ENCODE assay signal across 8 cellular contexts in the genomic region with DNA sequence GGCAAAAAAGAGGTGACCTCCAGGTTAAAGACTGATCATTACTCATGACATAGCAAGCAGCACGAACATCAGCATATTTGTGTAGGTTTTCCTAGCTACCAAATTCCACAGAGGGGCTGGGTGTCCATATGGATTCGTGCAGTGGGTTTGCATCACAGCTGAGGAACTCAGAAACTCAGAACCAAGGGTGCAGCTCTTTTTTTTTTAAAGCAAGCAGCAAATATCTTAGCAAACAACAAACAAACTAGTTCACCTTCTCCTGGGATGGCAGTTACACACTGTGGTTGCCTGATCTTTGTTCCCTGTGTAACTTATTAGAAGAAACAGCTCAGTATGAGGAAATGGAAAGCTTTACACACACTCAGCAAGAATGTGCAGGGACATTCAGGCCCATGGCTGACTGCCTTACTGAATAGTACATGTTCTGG. TPM values are rescaled to one million over a fixed set of nuclear protein-coding genes. Genes with fewer than 3 reads are reported as not detected.
DNase-seq lines count a peak whose midpoint lies in the region; TF ChIP-seq lines count a peak whose summit lies in the region.

No MANE protein-coding gene starts in this region.

- H2AFZ ChIP-seq in GM23248 = no peak overlapping the region
- H2AFZ ChIP-seq in MM.1S (ENCODE audit: low read length) = no peak overlapping the region

- no peaks in the 10 kb centered on the region for H3K9me2 ChIP-seq in GM23248 (ENCODE audit: insufficient read depth)
- no peaks in the 10 kb centered on the region for H3K9me2 ChIP-seq in MM.1S (replicated peaks; ENCODE audit: insufficient read depth, low read length)

- peaks cover 42% of the 10 kb centered on the region for H3K4me1 Mint-ChIP-seq in progenitor cell of endocrine pancreas (ENCODE audit: low read depth)

- peaks cover under 1% of the 10 kb centered on the region for H3K27me3 Mint-ChIP-seq in progenitor cell of endocrine pancreas

- H3K4me2 ChIP-seq in GM23248 (ENCODE audit: unreplicated experiment) = peak overlapping the region; percentile 95
- no peak overlapping the region for H3K4me2 ChIP-seq in MM.1S (ENCODE audit: low read depth, low read length)

- peak overlapping the region; percentile 71 for H3K9ac ChIP-seq in GM23248
- H3K9ac ChIP-seq in MM.1S (ENCODE audit: low read length) = no peak overlapping the region

- no peaks in the 10 kb centered on the region for H3K9me3 Mint-ChIP-seq in progenitor cell of endocrine pancreas (ENCODE audit: low read depth)

- H3K36me3 Mint-ChIP-seq in progenitor cell of endocrine pancreas (ENCODE audit: insufficient read depth) = peaks cover 2% of the 10 kb centered on the region

- no peaks in the 10 kb centered on the region; the same call in 1 of the 2 replicates for H4K20me1 ChIP-seq in GM23248 (ENCODE audit: insufficient read depth)
- no peaks in the 10 kb centered on the region for H4K20me1 ChIP-seq in MM.1S (ENCODE audit: insufficient read depth, low read length)

- TF ChIP-seq CTCF in epithelial cell of proximal tubule (conservative IDR thresholded peaks at IDR 0.05; ENCODE audit: low read depth, low read length) = no peak
- no peak for TF ChIP-seq CTCF in progenitor cell of endocrine pancreas (IDR thresholded peaks at IDR 0.05; ENCODE audit: unreplicated experiment)
- no peak for TF ChIP-seq CTCF in MM.1S (IDR thresholded peaks at IDR 0.05; ENCODE audit: low read length)
- TF ChIP-seq CTCF in BE2C (IDR thresholded peaks at IDR 0.05; ENCODE audit: low read depth, low read length) = no peak

- H3K9me3 ChIP-seq in GM23248 (ENCODE audit: low read depth) (no peaks in the 10 kb centered on the region), MM.1S (replicated peaks; ENCODE audit: insufficient read depth, low read length) (no peaks in the 10 kb centered on the region), BE2C (no peaks in the 10 kb centered on the region)

- intact Hi-C loops in posterior cingulate gyrus (cut with DNase I) = loop anchor here (5.0 kb wide), 1 partner anchor 37 kb away; no protein-coding TSS in a partner anchor

- H3K36me3 ChIP-seq in GM23248 (ENCODE audit: low read depth) = no peaks in the 10 kb centered on the region
- no peaks in the 10 kb centered on the region; the same call in 1 of the 2 replicates for H3K36me3 ChIP-seq in MM.1S (replicated peaks; ENCODE audit: insufficient read depth, low read length)
- no peaks in the 10 kb centered on the region for H3K36me3 ChIP-seq in BE2C

- WGBS in GM23248 (ENCODE audit: low coverage in 1 of 2, low lambda C conversion rate in 2 of 2, missing lambda C conversion rate in 2 of 2), 2 experiments = 0 to 4% methylated on average over 2 of the region's 2 CpGs

- peak overlapping the region; percentile 62 for H3K4me3 ChIP-seq in GM23248
- peak overlapping the region; percentile 37 for H3K4me3 ChIP-seq in epithelial cell of proximal tubule (ENCODE audit: low read depth, low read length)
- H3K4me3 ChIP-seq in MM.1S (ENCODE audit: low read length) = no peak overlapping the region
- H3K4me3 ChIP-seq in BE2C (ENCODE audit: low read depth, low read length) = no peak overlapping the region

- peak overlapping the region; percentile 47 for H3K4me3 Mint-ChIP-seq in progenitor cell of endocrine pancreas (ENCODE audit: low read depth)

- H3F3A ChIP-seq in GM23248 (ENCODE audit: insufficient read depth) (peaks cover 75% of the 10 kb centered on the region), MM.1S (ENCODE audit: insufficient read depth, low read length) (peaks cover 14% of the 10 kb centered on the region)

- H3K27ac ChIP-seq in GM23248 = peak overlapping the region; percentile 89
- no peak overlapping the region for H3K27ac ChIP-seq in MM.1S (ENCODE audit: low read length)

- peak; percentile 95 for DNase-seq in GM23248
- DNase-seq in RKO (ENCODE audit: low spot score) = peak; percentile 29
- DNase-seq in epithelial cell of proximal tubule (ENCODE audit: low read depth) = peak; percentile 97
- no peak for DNase-seq in progenitor cell of endocrine pancreas (ENCODE audit: low spot score, unreplicated experiment)
- no peak for DNase-seq in MM.1S
- no peak for DNase-seq in BE2C
- DNase-seq in NCI-H1105 treated with DMSO at 0.1 percent for 48 hours (lab: John Stamatoyannopoulos, UW) = no peak
- DNase-seq in posterior cingulate gyrus = no peak

- H3K4me1 ChIP-seq in GM23248 (ENCODE audit: insufficient read depth) (peaks cover 66% of the 10 kb centered on the region), MM.1S (ENCODE audit: low read length) (no peaks in the 10 kb centered on the region), BE2C (peaks cover 3% of the 10 kb centered on the region; the same call in 1 of the 2 replicates)

- H3K79me2 ChIP-seq in GM23248 (ENCODE audit: insufficient read depth) (peaks cover 79% of the 10 kb centered on the region), MM.1S (ENCODE audit: low read length) (peaks cover 66% of the 10 kb centered on the region)

- H3K27me3 ChIP-seq in GM23248 (replicated peaks; ENCODE audit: insufficient read depth) (no peaks in the 10 kb centered on the region), MM.1S (replicated peaks; ENCODE audit: insufficient read depth, low read length) (no peaks in the 10 kb centered on the region), BE2C (no peaks in the 10 kb centered on the region)

- peak overlapping the region; percentile 98 for H3K27ac Mint-ChIP-seq in progenitor cell of endocrine pancreas

- in situ Hi-C loops in GM23248 (cut with MboI) = no loop called here

RNA-seq across cellular contexts. Expression of gene NDFIP2, which starts 4.1 kb away (rescaled TPM):
- 95.5 and 98.1 TPM in 2 replicates for total RNA-seq in GM23248 (2014; rRNA removed; shearing (Covaris generic))
- 109 and 114 TPM in 2 replicates for polyA plus RNA-seq in GM23248 (2016; fragmentation: Nextera tagmentation; extraction: Ambion mirVana)
- total RNA-seq in epithelial cell of proximal tubule (35.0 and 42.9 TPM in 2 replicates), progenitor cell of endocrine pancreas (53.8 and 57.4 TPM in 2 replicates)
- polyA plus RNA-seq in BE2C (2012; ENCODE audit: insufficient read depth, insufficient read length, low read depth) = 54.6 TPM

Comparison
In these comparisons a context has a peak if more than half of its experiments do, and no peak if none do; other contexts are left out.
1. DNase-seq: peak in GM23248 (single experiment), RKO (single experiment) and epithelial cell of proximal tubule (single experiment); none in progenitor cell of endocrine pancreas (single experiment), MM.1S (single experiment), BE2C (single experiment), NCI-H1105 treated with DMSO at 0.1 percent for 48 hours (single experiment) and posterior cingulate gyrus (0 of 10).
2. H3K4me3 ChIP-seq: peak in GM23248 (single experiment) and epithelial cell of proximal tubule (single experiment); none in MM.1S (single experiment) and BE2C (single experiment).